ENCODE assay signal across 1 cellular context in genomic region chr3:23592961-23593931, GRCh38.
TF ChIP-seq lines count a peak whose summit lies in the region.

No MANE protein-coding gene starts in this region.

TF ChIP-seq in WTC11, 78 proteins besides CTCF, POLR2A, EP300 and RAD21 (continued from another document):
- no peak for TF ChIP-seq IRF1 (CRISPR knock-in tag; IDR thresholded peaks at IDR 0.05)
- no peak for TF ChIP-seq ZNF219 (CRISPR knock-in tag; IDR thresholded peaks at IDR 0.05; ENCODE audit: borderline replicate concordance)
- TF ChIP-seq RORB (CRISPR knock-in tag; IDR thresholded peaks at IDR 0.05), result no peak
- TF ChIP-seq USF1 (CRISPR knock-in tag; IDR thresholded peaks at IDR 0.05), result no peak
- no peak for TF ChIP-seq ZNF317 (CRISPR knock-in tag; IDR thresholded peaks at IDR 0.05; ENCODE audit: borderline replicate concordance, low read depth)
- no peak for TF ChIP-seq CREB1 (CRISPR knock-in tag; IDR thresholded peaks at IDR 0.05)
- TF ChIP-seq ZNF281 (CRISPR knock-in tag; IDR thresholded peaks at IDR 0.05), result no peak
